In genomic region chr14:57268161-57269067, GRCh38 we compare ENCODE assay signal across 8 cellular contexts. TPM values are rescaled to one million over a fixed set of nuclear protein-coding genes. Genes with fewer than 3 reads are reported as not detected.
DNase-seq lines count a peak whose midpoint lies in the region; ATAC-seq and TF ChIP-seq lines count a peak whose summit lies in the region.

Gene AP5M1, plus strand, starts transcription at chr14:57268971. Its CDS starts 344 bp downstream, at chr14:57269315.
Gene EXOC5, minus strand, starts transcription at chr14:57268905. Its CDS starts 257 bp downstream, at chr14:57268648.

- peak; percentile 90 for ATAC-seq in HG02571 (IDR thresholded peaks at IDR 0.05; ENCODE audit: unreplicated experiment)
- ATAC-seq in gastroesophageal sphincter: peak; percentile 93

- under 1% methylated on average over 62 of the region's 76 CpGs for WGBS in SK-N-SH (ENCODE audit: low lambda C conversion rate)
- WGBS in gastroesophageal sphincter (ENCODE audit: low coverage in 1 of 2), 2 donors: 0 to 1% methylated on average over 11 to 31 of the region's 76 CpGs

- TF ChIP-seq RAD21 in SK-N-SH (IDR thresholded peaks at IDR 0.05; ENCODE audit: low read length): no peak

- POLR2A ChIA-PET in SK-N-SH (lab: Yijun Ruan, JAX): interaction anchor here (0.6 to 1.2 kb wide), 2 partner anchors 121 to 1030 kb away, joined by 3 to 4 read pairs; partner anchors contain the start of gene ARID4A

- peak within 1 kb of the TSS; percentile 86 to 94 for H3K27ac ChIP-seq in SK-N-SH (ENCODE audit: low read depth in 2 of 2, low read length in 1 of 2)
- H3K27ac ChIP-seq in gastroesophageal sphincter: peak within 1 kb of the TSS; percentile 90 to 97 (median 96)
- H3K27ac ChIP-seq in neutrophil: peak within 1 kb of the TSS; percentile 97
- peak within 1 kb of the TSS; percentile 85 for H3K27ac ChIP-seq in substantia nigra (ENCODE audit: low read depth, low read length, poor library complexity, severe bottlenecking)

- TF ChIP-seq CTCF in SK-N-SH (IDR thresholded peaks at IDR 0.05) (no peak), gastroesophageal sphincter (IDR thresholded peaks at IDR 0.05) (peak in 3 of 4 experiments; percentile 31 to 38 (median 33)), neutrophil (IDR thresholded peaks at IDR 0.05) (peak; percentile 16)

- peak; percentile 42 to 52 for TF ChIP-seq POLR2A in gastroesophageal sphincter (IDR thresholded peaks at IDR 0.05)

- peak within 1 kb of the TSS; percentile 87 for H3K4me3 ChIP-seq in GM08714 (ENCODE audit: low read length)
- peak within 1 kb of the TSS; percentile 76 to 97 for H3K4me3 ChIP-seq in SK-N-SH (ENCODE audit: low read depth in 2 of 2, low read length in 1 of 2)
- H3K4me3 ChIP-seq in gastroesophageal sphincter: peak within 1 kb of the TSS; percentile 92 to 93
- H3K4me3 ChIP-seq in neutrophil (ENCODE audit: low read depth in 1 of 2, low read length in 1 of 2): peak within 1 kb of the TSS; percentile 63 to 97

- H2AFZ ChIP-seq in SK-N-SH (ENCODE audit: low read depth): peak within 1 kb of the TSS; percentile 80

- no peaks in the 10 kb centered on the region for H3K27me3 ChIP-seq in SK-N-SH (ENCODE audit: insufficient read depth)
- no peaks in the 10 kb centered on the region for H3K27me3 ChIP-seq in gastroesophageal sphincter
- H3K27me3 ChIP-seq in neutrophil: no peaks in the 10 kb centered on the region

- H3K4me1 ChIP-seq in SK-N-SH (ENCODE audit: control insufficient read depth in 1 of 2, insufficient read depth in 2 of 2, low read depth in 1 of 2, low read length in 1 of 2) (peaks cover 6 to 8% of the 10 kb centered on the region in 2 experiments; a peak in 2 of 4 replicates), gastroesophageal sphincter (peaks cover 8 to 66% (median 21%) of the 10 kb centered on the region in 3 donors), neutrophil (ENCODE audit: control insufficient read depth in 1 of 2, insufficient read depth in 1 of 2, low read depth in 1 of 2, low read length in 1 of 2) (peaks cover 35% of the 10 kb centered on the region in 2 experiments)

- peaks cover 11% of the 10 kb centered on the region for H4K20me1 ChIP-seq in SK-N-SH (ENCODE audit: insufficient read depth)

- H3K9me3 ChIP-seq in SK-N-SH (no peaks in the 10 kb centered on the region), gastroesophageal sphincter (no peaks in the 10 kb centered on the region), neutrophil (no peaks in the 10 kb centered on the region)

- H3K79me2 ChIP-seq in SK-N-SH (ENCODE audit: insufficient read depth): peaks cover 96% of the 10 kb centered on the region

- H3K36me3 ChIP-seq in SK-N-SH (replicated peaks in 1 of 2; ENCODE audit: control insufficient read depth in 1 of 2, insufficient read depth in 2 of 2, low read length in 1 of 2) (peaks cover 8% of the 10 kb centered on the region in 2 experiments), gastroesophageal sphincter (no peaks in the 10 kb centered on the region), neutrophil (no peaks in the 10 kb centered on the region)

- CTCF ChIA-PET in SK-N-SH (lab: Yijun Ruan, JAX): interaction anchor here (0.7 to 1.1 kb wide), 3 partner anchors 17 to 794 kb away, joined by 3 to 4 read pairs (median 3); no protein-coding TSS in a partner anchor

- peaks cover 23% of the 10 kb centered on the region for H3F3A ChIP-seq in SK-N-SH (replicated peaks; ENCODE audit: insufficient read depth)

- no peaks in the 10 kb centered on the region for H3K9me2 ChIP-seq in SK-N-SH

- TF ChIP-seq EP300 in SK-N-SH (IDR thresholded peaks at IDR 0.05; ENCODE audit: borderline replicate concordance in 1 of 2, low read depth in 1 of 2, low read length in 1 of 2): no peak
- TF ChIP-seq EP300 in gastroesophageal sphincter (IDR thresholded peaks at IDR 0.05): no peak

- peak within 1 kb of the TSS; percentile 74 for H3K9ac ChIP-seq in SK-N-SH

- H3K4me2 ChIP-seq in SK-N-SH: peak within 1 kb of the TSS; percentile 67

- DNase-seq in NCI-H1048 (lab: John Stamatoyannopoulos, UW) (peak; percentile 83), SK-N-SH (peak; percentile 86), substantia nigra (lab: John Stamatoyannopoulos, UW) (peak; percentile 44 to 93 (median 84))
- DNase-seq in activated naive CD4-positive, alpha-beta T cell treated with anti-CD3 and anti-CD28 coated beads, Interleukin-2, amount 50 U/mL, for 16 hours: peak; percentile 90

TF ChIP-seq in SK-N-SH, 30 proteins besides CTCF, POLR2A, EP300 and RAD21 (continues in another document):
- TF ChIP-seq SIN3A (IDR thresholded peaks at IDR 0.05; ENCODE audit: borderline replicate concordance, low read depth, low read length): peak; percentile 78; the same call in 1 of the 2 replicates
- no peak for TF ChIP-seq SMC3 (IDR thresholded peaks at IDR 0.05; ENCODE audit: low read depth, low read length)
- no peak for TF ChIP-seq FOSL2 (IDR thresholded peaks at IDR 0.05; ENCODE audit: borderline replicate concordance, low read depth)
- no peak for TF ChIP-seq JUND (IDR thresholded peaks at IDR 0.05)
- TF ChIP-seq RXRA (IDR thresholded peaks at IDR 0.05; ENCODE audit: borderline replicate concordance, low read depth): no peak
- peak; percentile 84 for TF ChIP-seq GABPA (IDR thresholded peaks at IDR 0.05; ENCODE audit: low read depth)
- no peak; the same call in 1 of the 2 replicates for TF ChIP-seq PBX3 (IDR thresholded peaks at IDR 0.05)
- no peak for TF ChIP-seq IRF3 (IDR thresholded peaks at IDR 0.05; ENCODE audit: low read depth, low read length)
- peak; percentile 93 for TF ChIP-seq MXI1 (IDR thresholded peaks at IDR 0.05; ENCODE audit: low read depth, low read length)
- no peak for TF ChIP-seq TCF12 (IDR thresholded peaks at IDR 0.05)
- TF ChIP-seq EZH2phosphoT487 (IDR thresholded peaks at IDR 0.05; ENCODE audit: borderline replicate concordance, low read depth): no peak
- TF ChIP-seq NRF1 (IDR thresholded peaks at IDR 0.05; ENCODE audit: low read depth, low read length): no peak
- TF ChIP-seq TEAD4 (IDR thresholded peaks at IDR 0.05; ENCODE audit: borderline replicate concordance, insufficient read depth): no peak
- peak; percentile 38; the same call in 1 of the 2 replicates for TF ChIP-seq REST (IDR thresholded peaks at IDR 0.05; ENCODE audit: low read depth, low read length)
- peak; percentile 75 for TF ChIP-seq TAF1 (IDR thresholded peaks at IDR 0.05; ENCODE audit: borderline replicate concordance, low read depth, low read length)
- TF ChIP-seq FOXM1 (IDR thresholded peaks at IDR 0.05; ENCODE audit: low read depth): 0 out of 2 replicates have a peak, but pooled peaks have one; percentile 35
- no peak for TF ChIP-seq FOXJ3 (CRISPR knock-in tag; IDR thresholded peaks at IDR 0.05)

RNA-seq across cellular contexts. Expression of gene AP5M1, which starts in this region (rescaled TPM):
- 13.1 and 20.4 TPM in 2 replicates for polyA plus RNA-seq in SK-N-SH (2012; rRNA removed)
- 21.9 and 24.4 TPM in 2 replicates for polyA plus RNA-seq in SK-N-SH (2012; cell fraction: cytosol; rRNA removed)
- polyA plus RNA-seq in SK-N-SH (2012; cell fraction: nucleus; rRNA removed): 10.7 and 15.4 TPM in 2 replicates
- 10 to 100 TPM; 23.2 to 37.8 (median 30.5) TPM for total RNA-seq in gastroesophageal sphincter

RNA-seq across cellular contexts. Expression of gene EXOC5, which starts in this region (rescaled TPM):
- 10.5 and 14.2 TPM in 2 replicates for polyA plus RNA-seq in SK-N-SH (2012; rRNA removed)
- polyA plus RNA-seq in SK-N-SH (2012; cell fraction: cytosol; rRNA removed): 18.4 and 21.8 TPM in 2 replicates
- 9.3 and 13.2 TPM in 2 replicates for polyA plus RNA-seq in SK-N-SH (2012; cell fraction: nucleus; rRNA removed)
- total RNA-seq in gastroesophageal sphincter: 10 to 100 TPM; 54.9 to 81.6 (median 68.5) TPM

Comparison
In these comparisons a context has a peak if more than half of its experiments do, and no peak if none do; other contexts are left out.
1. Peak in every context shown above with its lines: DNase-seq, ATAC-seq, H3K4me3 ChIP-seq and H3K27ac ChIP-seq.